ENCODE assay signal across 18 cellular contexts in the genomic region with DNA sequence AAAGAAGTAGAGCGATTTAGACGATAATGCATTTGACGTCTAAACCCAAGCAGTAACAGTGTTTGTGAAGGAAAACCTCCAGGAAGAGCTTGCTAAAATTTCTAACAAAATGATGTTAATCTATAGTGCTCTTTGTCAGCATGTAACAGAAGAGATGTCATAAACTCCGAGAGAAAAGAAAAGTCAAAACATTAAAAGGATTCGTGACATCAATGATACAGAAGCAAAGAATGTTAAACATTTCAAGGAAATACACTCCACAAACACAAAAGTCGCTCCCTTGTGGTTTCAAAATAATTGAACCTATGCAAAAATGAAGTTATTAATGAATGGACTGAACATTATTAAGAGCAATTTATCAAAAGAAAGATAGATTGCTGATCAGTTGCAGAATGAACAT. TPM values are rescaled to one million over a fixed set of nuclear protein-coding genes. Genes with fewer than 3 reads are reported as not detected.
DNase-seq lines count a peak whose midpoint lies in the region; FAIRE-seq and TF ChIP-seq lines count a peak whose summit lies in the region.
"Had no signal": no experiment of that assay in that cellular context is flagged by ENCODE, and none has a peak within 500 bp of the region (broad histone marks: within the 10 kb centered on the region; RNA-seq: fewer than 3 reads in every experiment).

No MANE protein-coding gene starts in this region.

- H3K27ac Mint-ChIP-seq in chondrocyte (ENCODE audit: unreplicated experiment) = no peak overlapping the region
- H3K27ac Mint-ChIP-seq: IgD-negative memory B cell had no signal

- H3K9me3 Mint-ChIP-seq in chondrocyte (ENCODE audit: low read depth) = no peaks in the 10 kb centered on the region

- TF ChIP-seq CTCF in chondrocyte (IDR thresholded peaks at IDR 0.05) = peak; percentile 8
- no peak for TF ChIP-seq CTCF in osteoblast (IDR thresholded peaks at IDR 0.05; ENCODE audit: extremely low read depth, low read depth, low read length)
- TF ChIP-seq CTCF in D721Med (IDR thresholded peaks at IDR 0.05; ENCODE audit: insufficient read depth, missing control alignments) = no peak

- H3K27me3 Mint-ChIP-seq in chondrocyte (ENCODE audit: low read depth) = no peaks in the 10 kb centered on the region
- H3K27me3 Mint-ChIP-seq: IgD-negative memory B cell had no signal

- peaks cover 9% of the 10 kb centered on the region for H3K4me1 ChIP-seq in osteoblast (ENCODE audit: insufficient read depth, low read length)

- H3K4me3 ChIP-seq in osteoblast (ENCODE audit: insufficient read depth, low read length) = no peak overlapping the region
- H3K4me3 ChIP-seq: GM12878, PC-9 had no signal

- no peaks in the 10 kb centered on the region for H3K36me3 ChIP-seq in osteoblast (ENCODE audit: insufficient read depth, low read length)

- no peaks in the 10 kb centered on the region for H3K79me2 ChIP-seq in osteoblast (ENCODE audit: insufficient read depth, low read length)

- no peak overlapping the region for H2AFZ ChIP-seq in osteoblast (ENCODE audit: low read length)
- H2AFZ ChIP-seq: PC-9 had no signal

- no peak for FAIRE-seq in D721Med (lab: Jason Lieb, UNC)
- FAIRE-seq: GM12878, GM18507 had no signal

- H4K20me1 ChIP-seq in osteoblast (ENCODE audit: insufficient read depth, low read length) = no peaks in the 10 kb centered on the region

- H3K9me3 ChIP-seq in osteoblast (ENCODE audit: low read depth, low read length) = no peaks in the 10 kb centered on the region

- DNase-seq in EH (ENCODE audit: low read depth) (peak; percentile 66), NCI-H460 (ENCODE audit: extremely low read depth, low read depth) (peak; percentile 42), chondrocyte (ENCODE audit: low spot score) (no peak), osteoblast (ENCODE audit: insufficient read length, low spot score, missing footprints) (peak; percentile 29), MV-4-11 (lab: John Stamatoyannopoulos, UW) (no peak), Kasumi-1 (lab: John Stamatoyannopoulos, UW) (no peak), SHP77 treated with DMSO at 0.1 percent for 48 hours (lab: John Stamatoyannopoulos, UW) (no peak), D721Med (ENCODE audit: insufficient read length, low spot score) (no peak)
- DNase-seq: AML-193, NCI-H1048, NCI-H146, NCI-H2107, NCI-H345, PC-9 had no signal

- H3K4me1 Mint-ChIP-seq in chondrocyte (ENCODE audit: low read depth) = peaks cover 14% of the 10 kb centered on the region
- H3K4me1 Mint-ChIP-seq: IgD-negative memory B cell had no signal

- no peak overlapping the region for H3K4me3 Mint-ChIP-seq in chondrocyte (ENCODE audit: unreplicated experiment)
- H3K4me3 Mint-ChIP-seq: IgD-negative memory B cell had no signal

- H3K27ac ChIP-seq in osteoblast (ENCODE audit: low read depth, low read length) = no peak overlapping the region
- H3K27ac ChIP-seq: PC-9 had no signal

- H3K4me2 ChIP-seq in osteoblast (ENCODE audit: insufficient read depth, low read length) = peak overlapping the region; percentile 4
- H3K4me2 ChIP-seq: PC-9 had no signal

- H3K36me3 Mint-ChIP-seq in chondrocyte (ENCODE audit: low read depth) = no peaks in the 10 kb centered on the region
- H3K36me3 Mint-ChIP-seq: IgD-negative memory B cell had no signal

- no peaks in the 10 kb centered on the region for H3K27me3 ChIP-seq in osteoblast (ENCODE audit: insufficient read depth, low read length)

RNA-seq across cellular contexts. Expression of a gene that starts 27.9 kb away (rescaled TPM):
- 6.2 and 7.8 TPM in 2 replicates for total RNA-seq in NCI-H460 (2014; rRNA removed; shearing (Covaris generic))
- 39.5 and 40.3 TPM in 2 replicates for polyA plus RNA-seq in NCI-H460 (2014; cell fraction: nucleus; rRNA removed)
- total RNA-seq in chondrocyte = not detected in 3 replicates
- not detected in 2 replicates for total RNA-seq in osteoblast
- total RNA-seq: Right ventricle myocardium inferior had no signal
- polyA plus RNA-seq: GM12878, IgD-negative memory B cell had no signal

RNA-seq across cellular contexts. Expression of a gene that starts 31.6 kb away (rescaled TPM):
- total RNA-seq in NCI-H460 (2014; rRNA removed; shearing (Covaris generic)) = 3.3 and 3.8 TPM in 2 replicates
- 2.2 and 4.0 TPM in 2 replicates for polyA plus RNA-seq in NCI-H460 (2014; cell fraction: nucleus; rRNA removed)
- total RNA-seq in chondrocyte (0.12 to 0.13 TPM in 2 of 3 replicates, not detected in the other), osteoblast (under 0.01 TPM in 1 of 2 replicates, not detected in the other)
- total RNA-seq: PC-9 had no signal
- polyA plus RNA-seq: IgD-negative memory B cell had no signal

Comparison
In these comparisons a context has a peak if more than half of its experiments do, and no peak if none do; other contexts are left out.
1. DNase-seq: peak in EH (single experiment), NCI-H460 (single experiment) and osteoblast (single experiment); none in chondrocyte (single experiment), MV-4-11 (single experiment), Kasumi-1 (0 of 2), SHP77 treated with DMSO at 0.1 percent for 48 hours (single experiment) and D721Med (single experiment).